8 cellular contexts compared by ENCODE assay signal in the genomic region with DNA sequence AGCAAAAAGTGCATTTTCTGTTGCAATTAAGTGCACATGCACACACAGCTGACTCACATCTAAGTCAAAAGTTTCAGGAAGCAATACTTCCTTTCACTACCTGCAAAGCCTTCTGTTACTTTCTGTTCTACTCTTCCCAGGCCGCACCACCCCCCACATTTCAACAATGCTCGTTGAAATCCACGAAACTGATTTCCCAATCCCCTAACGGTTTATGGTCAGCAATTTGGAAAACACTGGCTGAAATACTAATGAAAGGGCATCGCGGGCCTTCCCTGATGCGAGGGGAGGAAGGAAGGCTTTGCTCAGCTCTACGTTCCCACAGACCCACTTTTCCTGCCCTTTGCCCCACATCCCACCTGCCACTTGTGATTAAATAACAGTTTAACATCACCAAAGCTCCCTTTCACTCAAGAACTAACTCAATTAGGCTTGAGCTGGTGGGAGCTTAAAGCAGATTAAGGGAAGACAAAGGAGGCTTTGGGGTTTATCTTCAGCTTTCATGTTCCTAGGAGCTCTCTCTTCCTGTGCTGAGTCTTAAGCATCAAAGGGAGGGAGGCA.
DNase-seq lines count a peak whose midpoint lies in the region; ATAC-seq and TF ChIP-seq lines count a peak whose summit lies in the region.

No MANE protein-coding gene starts in this region.

- H3K4me1 Mint-ChIP-seq in activated CD4-positive, alpha-beta T cell treated with anti-CD3 and anti-CD28 coated beads, Interleukin-2, amount 10 ng/mL, durations not matched to agents 7 days and 5 days: peaks cover 21% of the 10 kb centered on the region
- H3K4me1 Mint-ChIP-seq in stimulated activated effector memory CD8-positive, alpha-beta T cell treated with anti-CD3 and anti-CD28 coated beads, Interleukin-12 subunit alpha, Interleukin-12 subunit beta, amount 100 ng/mL, for 72 hours: peaks cover 32% of the 10 kb centered on the region

- peak overlapping the region; percentile 67 for H3K4me3 Mint-ChIP-seq in activated CD4-positive, alpha-beta T cell treated with anti-CD3 and anti-CD28 coated beads, Interleukin-2, amount 10 ng/mL, durations not matched to agents 7 days and 5 days
- peak overlapping the region; percentile 44 for H3K4me3 Mint-ChIP-seq in stimulated activated effector memory CD8-positive, alpha-beta T cell treated with anti-CD3 and anti-CD28 coated beads, Interleukin-12 subunit alpha, Interleukin-12 subunit beta, amount 100 ng/mL, for 72 hours

- peak; percentile 77 for ATAC-seq in stimulated activated effector memory CD8-positive, alpha-beta T cell treated with anti-CD3 and anti-CD28 coated beads, Interleukin-12 subunit alpha, Interleukin-12 subunit beta, amount 100 ng/mL, for 72 hours
- ATAC-seq in HG03520 (IDR thresholded peaks at IDR 0.05; ENCODE audit: unreplicated experiment) (no peak), HG02981 (IDR thresholded peaks at IDR 0.05; ENCODE audit: unreplicated experiment) (no peak)

- H3K4me3 ChIP-seq in AG10803 (ENCODE audit: low read length) (no peak overlapping the region), iPS-18a (ENCODE audit: low read length) (peak overlapping the region; percentile 2)

- no peaks in the 10 kb centered on the region for H3K9me3 ChIP-seq in iPS-18a (ENCODE audit: control insufficient read depth, low read depth, low read length)

- no peak for TF ChIP-seq CTCF in AG10803 (conservative IDR thresholded peaks at IDR 0.05; ENCODE audit: low read length)

- peak overlapping the region; percentile 89 for H3K27ac Mint-ChIP-seq in activated CD4-positive, alpha-beta T cell treated with anti-CD3 and anti-CD28 coated beads, Interleukin-2, amount 10 ng/mL, durations not matched to agents 7 days and 5 days
- H3K27ac Mint-ChIP-seq in stimulated activated effector memory CD8-positive, alpha-beta T cell treated with anti-CD3 and anti-CD28 coated beads, Interleukin-12 subunit alpha, Interleukin-12 subunit beta, amount 100 ng/mL, for 72 hours: peak overlapping the region; percentile 27

- H3K27ac ChIP-seq in iPS-18a (ENCODE audit: low read length): no peak overlapping the region

- no peaks in the 10 kb centered on the region for H3K36me3 Mint-ChIP-seq in activated CD4-positive, alpha-beta T cell treated with anti-CD3 and anti-CD28 coated beads, Interleukin-2, amount 10 ng/mL, durations not matched to agents 7 days and 5 days (ENCODE audit: low read depth)
- H3K36me3 Mint-ChIP-seq in stimulated activated effector memory CD8-positive, alpha-beta T cell treated with anti-CD3 and anti-CD28 coated beads, Interleukin-12 subunit alpha, Interleukin-12 subunit beta, amount 100 ng/mL, for 72 hours: no peaks in the 10 kb centered on the region

- H3K36me3 ChIP-seq in iPS-18a (ENCODE audit: control insufficient read depth, low read depth, low read length): no peaks in the 10 kb centered on the region

- peaks cover 45% of the 10 kb centered on the region for H3K27me3 ChIP-seq in iPS-18a (ENCODE audit: control insufficient read depth, insufficient read depth, low read length)

- peak; percentile 19 for DNase-seq in AG10803 (ENCODE audit: low read depth)
- peak; percentile 1 for DNase-seq in HCEC 1CT
- DNase-seq in activated CD4-positive, alpha-beta T cell treated with anti-CD3 and anti-CD28 coated beads, Interleukin-2, amount 10 ng/mL, durations not matched to agents 7 days and 5 days: peak; percentile 32
- DNase-seq in stimulated activated effector memory CD8-positive, alpha-beta T cell treated with anti-CD3 and anti-CD28 coated beads, Interleukin-12 subunit alpha, Interleukin-12 subunit beta, amount 100 ng/mL, for 72 hours (ENCODE audit: low spot score in 2 of 2): no peak
- DNase-seq in putamen (ENCODE audit: low spot score): no peak

- no peaks in the 10 kb centered on the region for H3K27me3 Mint-ChIP-seq in activated CD4-positive, alpha-beta T cell treated with anti-CD3 and anti-CD28 coated beads, Interleukin-2, amount 10 ng/mL, durations not matched to agents 7 days and 5 days

- H3K4me1 ChIP-seq in iPS-18a (ENCODE audit: control insufficient read depth, low read depth, low read length): peaks cover 44% of the 10 kb centered on the region

- H3K9ac ChIP-seq in iPS-18a (ENCODE audit: low read length): no peak overlapping the region

- POLR2A ChIA-PET in activated CD4-positive, alpha-beta T cell treated with anti-CD3 and anti-CD28 coated beads, Interleukin-2, amount 10 ng/mL, durations not matched to agents 7 days and 5 days (lab: Charles Lee): no interaction called here

- CTCF ChIA-PET in activated CD4-positive, alpha-beta T cell treated with anti-CD3 and anti-CD28 coated beads, Interleukin-2, amount 10 ng/mL, durations not matched to agents 7 days and 5 days (lab: Charles Lee): interaction anchor here (0.8 kb wide), 1 partner anchor 9 kb away, joined by 3 read pairs; no protein-coding TSS in a partner anchor

- no peaks in the 10 kb centered on the region for H3K9me3 Mint-ChIP-seq in activated CD4-positive, alpha-beta T cell treated with anti-CD3 and anti-CD28 coated beads, Interleukin-2, amount 10 ng/mL, durations not matched to agents 7 days and 5 days
- H3K9me3 Mint-ChIP-seq in stimulated activated effector memory CD8-positive, alpha-beta T cell treated with anti-CD3 and anti-CD28 coated beads, Interleukin-12 subunit alpha, Interleukin-12 subunit beta, amount 100 ng/mL, for 72 hours: no peaks in the 10 kb centered on the region

Comparison
In these comparisons a context has a peak if more than half of its experiments do, and no peak if none do; other contexts are left out.
1. DNase-seq: peak in AG10803 (single experiment), HCEC 1CT (single experiment) and activated CD4-positive, alpha-beta T cell treated with anti-CD3 and anti-CD28 coated beads, Interleukin-2, amount 10 ng/mL, durations not matched to agents 7 days and 5 days (single experiment); none in stimulated activated effector memory CD8-positive, alpha-beta T cell treated with anti-CD3 and anti-CD28 coated beads, Interleukin-12 subunit alpha, Interleukin-12 subunit beta, amount 100 ng/mL, for 72 hours (0 of 2) and putamen (single experiment).